Comparison of ENCODE assay signal across 27 cellular contexts in genomic region chr16:20968765-20969164, GRCh38.
"Had no signal": no experiment of that assay in that cellular context is flagged by ENCODE, and none has a peak within 500 bp of the region (broad histone marks: within the 10 kb centered on the region; RNA-seq: fewer than 3 reads in every experiment).

No MANE protein-coding gene starts in this region.

- H3K36me3 Mint-ChIP-seq: activated naive CD4-positive, alpha-beta T cell treated with anti-CD3 and anti-CD28 coated beads, Interleukin-2, amount 50 U/mL, for 24 hours; activated naive CD8-positive, alpha-beta T cell treated with anti-CD3 and anti-CD28 coated beads for 36 hours had no signal

- H3K4me3 ChIP-seq: adrenal gland, body of pancreas, colonic mucosa had no signal

- H3K4me1 Mint-ChIP-seq: activated naive CD4-positive, alpha-beta T cell treated with anti-CD3 and anti-CD28 coated beads, Interleukin-2, amount 50 U/mL, for 24 hours; activated naive CD8-positive, alpha-beta T cell treated with anti-CD3 and anti-CD28 coated beads for 36 hours; activated naive CD8-positive, alpha-beta T cell treated with anti-CD3 and anti-CD28 coated beads, Interleukin-2, amount 50 U/mL, for 24 hours had no signal

- ATAC-seq: activated naive CD8-positive, alpha-beta T cell treated with anti-CD3 and anti-CD28 coated beads, Interleukin-2, amount 50 U/mL, for 24 hours; activated T-cell treated with anti-CD3 and anti-CD28 coated beads, Interleukin-2, amount 50 U/mL, for 72 hours; body of pancreas had no signal

- H3K9me3 ChIP-seq: adrenal gland, body of pancreas, colonic mucosa had no signal

- H3K27me3 Mint-ChIP-seq: activated naive CD8-positive, alpha-beta T cell treated with anti-CD3 and anti-CD28 coated beads for 36 hours; activated naive CD8-positive, alpha-beta T cell treated with anti-CD3 and anti-CD28 coated beads, Interleukin-2, amount 50 U/mL, for 24 hours; activated T-cell treated with anti-CD3 and anti-CD28 coated beads, Interleukin-2, amount 50 U/mL, for 24 hours had no signal

- H3K27ac Mint-ChIP-seq: activated CD4-positive, alpha-beta memory T cell treated with anti-CD3 and anti-CD28 coated beads, Interleukin-2, amount 10 ng/mL, durations not matched to agents 7 days and 5 days; activated CD4-positive, alpha-beta T cell treated with anti-CD3 and anti-CD28 coated beads, Interleukin-2, amount 10 ng/mL, durations not matched to agents 7 days and 5 days; activated naive CD4-positive, alpha-beta T cell treated with anti-CD3 and anti-CD28 coated beads, Interleukin-2, amount 50 U/mL, for 24 hours; activated naive CD8-positive, alpha-beta T cell treated with anti-CD3 and anti-CD28 coated beads for 36 hours; activated naive CD8-positive, alpha-beta T cell treated with anti-CD3 and anti-CD28 coated beads, Interleukin-2, amount 50 U/mL, for 24 hours; activated T-cell treated with anti-CD3 and anti-CD28 coated beads, Interleukin-2, amount 50 U/mL, for 24 hours; activated T-cell treated with anti-CD3 and anti-CD28 coated beads, Interleukin-2, amount 50 U/mL, for 72 hours had no signal

- H3K4me1 ChIP-seq: adrenal gland, body of pancreas, colonic mucosa had no signal

- H3K4me3 Mint-ChIP-seq: activated CD4-positive, alpha-beta memory T cell treated with anti-CD3 and anti-CD28 coated beads, Interleukin-2, amount 10 ng/mL, durations not matched to agents 7 days and 5 days; activated CD4-positive, alpha-beta T cell treated with anti-CD3 and anti-CD28 coated beads, Interleukin-2, amount 10 ng/mL, durations not matched to agents 7 days and 5 days; activated naive CD4-positive, alpha-beta T cell treated with anti-CD3 and anti-CD28 coated beads, Interleukin-2, amount 50 U/mL, for 24 hours; activated naive CD8-positive, alpha-beta T cell treated with anti-CD3 and anti-CD28 coated beads for 36 hours; activated naive CD8-positive, alpha-beta T cell treated with anti-CD3 and anti-CD28 coated beads, Interleukin-2, amount 50 U/mL, for 24 hours; activated T-cell treated with anti-CD3 and anti-CD28 coated beads, Interleukin-2, amount 50 U/mL, for 24 hours; activated T-cell treated with anti-CD3 and anti-CD28 coated beads, Interleukin-2, amount 50 U/mL, for 72 hours had no signal

- H3K27me3 ChIP-seq: adrenal gland, body of pancreas, colonic mucosa had no signal

- H3K9me3 Mint-ChIP-seq: activated CD4-positive, alpha-beta memory T cell treated with anti-CD3 and anti-CD28 coated beads, Interleukin-2, amount 10 ng/mL, durations not matched to agents 7 days and 5 days; activated CD4-positive, alpha-beta T cell treated with anti-CD3 and anti-CD28 coated beads, Interleukin-2, amount 10 ng/mL, durations not matched to agents 7 days and 5 days; activated naive CD4-positive, alpha-beta T cell treated with anti-CD3 and anti-CD28 coated beads, Interleukin-2, amount 50 U/mL, for 24 hours; activated naive CD8-positive, alpha-beta T cell treated with anti-CD3 and anti-CD28 coated beads for 36 hours; activated naive CD8-positive, alpha-beta T cell treated with anti-CD3 and anti-CD28 coated beads, Interleukin-2, amount 50 U/mL, for 24 hours; activated T-cell treated with anti-CD3 and anti-CD28 coated beads, Interleukin-2, amount 50 U/mL, for 24 hours; activated T-cell treated with anti-CD3 and anti-CD28 coated beads, Interleukin-2, amount 50 U/mL, for 72 hours had no signal

- DNase-seq: activated CD4-positive, alpha-beta memory T cell treated with anti-CD3 and anti-CD28 coated beads, Interleukin-2, amount 10 ng/mL, durations not matched to agents 7 days and 5 days; activated CD4-positive, alpha-beta T cell treated with anti-CD3 and anti-CD28 coated beads for 1 hour; activated CD4-positive, alpha-beta T cell treated with anti-CD3 and anti-CD28 coated beads for 4 hours; activated CD4-positive, alpha-beta T cell treated with anti-CD3 and anti-CD28 coated beads, Interleukin-2, amount 10 ng/mL, durations not matched to agents 7 days and 5 days; activated CD4-positive, alpha-beta T cell treated with anti-CD3 and anti-CD28 coated beads, Interleukin-2, amount 50 U/mL, for 4 hours; activated CD8-positive, alpha-beta memory T cell treated with anti-CD3 and anti-CD28 coated beads, Interleukin-2, amount 50 U/mL, for 48 hours; activated effector memory CD4-positive, alpha-beta T cell treated with Interleukin-2 at 50 U/mL for 16 hours; activated gamma-delta T cell treated with Interleukin-2 at 50 U/mL for 16 hours; activated naive CD4-positive, alpha-beta T cell treated with Interleukin-2 at 50 U/mL for 16 hours; activated naive CD8-positive, alpha-beta T cell treated with anti-CD3 and anti-CD28 coated beads for 36 hours; activated naive CD8-positive, alpha-beta T cell treated with anti-CD3 and anti-CD28 coated beads, Interleukin-2, amount 50 U/mL, for 24 hours; activated T-cell treated with anti-CD3 and anti-CD28 coated beads for 4 hours; activated T-cell treated with anti-CD3 and anti-CD28 coated beads, Interleukin-2, amount 50 U/mL, for 24 hours; activated T-cell treated with anti-CD3 and anti-CD28 coated beads, Interleukin-2, amount 50 U/mL, for 72 hours; adrenal gland; amygdala; aorta; body of pancreas; cerebellar nuclear complex; colonic mucosa; effector CD8-positive, alpha-beta T cell; foreskin fibroblast; T-helper 2 cell had no signal

- H3K27ac ChIP-seq: adrenal gland, body of pancreas, colonic mucosa had no signal

- FAIRE-seq: endometrium, endothelial cell of umbilical vein, frontal cortex had no signal

- H3K36me3 ChIP-seq: adrenal gland, colonic mucosa had no signal
